ENCODE assay signal across 36 cellular contexts in genomic region chr19:8686549-8686948, GRCh38. TPM values are rescaled to one million over a fixed set of nuclear protein-coding genes. Genes with fewer than 3 reads are reported as not detected.
"Had no signal": no experiment of that assay in that cellular context is flagged by ENCODE, and none has a peak within 500 bp of the region (broad histone marks: within the 10 kb centered on the region; RNA-seq: fewer than 3 reads in every experiment).

No MANE protein-coding gene starts in this region.

- H3K27ac Mint-ChIP-seq: activated B cell treated with CpG ODN at 0.5 μM for 24 hours; activated naive CD4-positive, alpha-beta T cell treated with anti-CD3 and anti-CD28 coated beads, Interleukin-2, amount 10 ng/mL, durations not matched to agents 7 days and 5 days; activated naive CD8-positive, alpha-beta T cell treated with anti-CD3 and anti-CD28 coated beads, Interleukin-2, amount 10 ng/mL, durations not matched to agents 7 days and 5 days; activated T-helper 1 cell treated with anti-CD3 and anti-CD28 coated beads, Interleukin-12 subunit alpha, Interleukin-12 subunit beta, Interleukin-2, Interleukin-4 antibody, amounts not matched to agents 30 ng/mL and 10 ng/mL and 1 ng/mL, durations not matched to agents 14 hours and 24 hours and 36 hours; T-helper 2 cell treated with Interferon-gamma antibody and Interleukin-4, amounts not matched to agents 5 μg/mL and 100 μg/mL, for 36 hours had no signal

- H3K4me1 ChIP-seq: esophagus muscularis mucosa, foreskin keratinocyte, gastrocnemius medialis, heart right ventricle had no signal

- H3K9me3 ChIP-seq: gastrocnemius medialis had no signal

- H3K27me3 ChIP-seq: brain microvascular endothelial cell, foreskin keratinocyte, gastrocnemius medialis had no signal

- H3K36me3 ChIP-seq: brain microvascular endothelial cell, esophagus muscularis mucosa, gastrocnemius medialis, heart right ventricle, WERI-Rb-1 had no signal

- FAIRE-seq: astrocyte, bronchial epithelial cell, colon had no signal

- DNase-seq: activated B cell treated with CpG ODN at 0.5 μM for 24 hours; activated CD4-positive, alpha-beta T cell treated with anti-CD3 and anti-CD28 coated beads for 48 hours; activated CD4-positive, alpha-beta T cell treated with anti-CD3 and anti-CD28 coated beads, Interleukin-2, amount 50 U/mL, for 1 hour; activated CD4-positive, alpha-beta T cell treated with anti-CD3 and anti-CD28 coated beads, Interleukin-2, amount 50 U/mL, for 48 hours; activated CD8-positive, alpha-beta memory T cell treated with anti-CD3 and anti-CD28 coated beads, Interleukin-2, amount 50 U/mL, for 48 hours; activated gamma-delta T cell; activated naive CD4-positive, alpha-beta T cell; activated naive CD4-positive, alpha-beta T cell treated with anti-CD3 and anti-CD28 coated beads, Interleukin-2, amount 10 ng/mL, durations not matched to agents 7 days and 5 days; activated naive CD8-positive, alpha-beta T cell treated with anti-CD3 and anti-CD28 coated beads, Interleukin-2, amount 10 ng/mL, durations not matched to agents 7 days and 5 days; activated T-cell treated with anti-CD3 and anti-CD28 coated beads for 4 hours; activated T-cell treated with anti-CD3 and anti-CD28 coated beads, Interleukin-2, amount 50 U/mL, for 4 hours; anterior cingulate cortex; brain microvascular endothelial cell; caudate nucleus; cortex of kidney; dermis blood vessel endothelial cell; effector CD4-positive, alpha-beta T cell; effector memory CD8-positive, alpha-beta T cell; erythroblast; foreskin keratinocyte; gastrocnemius medialis; glutamatergic neuron; heart right ventricle; T-helper 1 cell; T-helper 17 cell; T1000; WERI-Rb-1 had no signal

- H3K36me3 Mint-ChIP-seq: activated naive CD4-positive, alpha-beta T cell treated with anti-CD3 and anti-CD28 coated beads, Interleukin-2, amount 10 ng/mL, durations not matched to agents 7 days and 5 days; activated naive CD4-positive, alpha-beta T cell treated with anti-CD3 and anti-CD28 coated beads, Interleukin-2, amount 50 U/mL, for 72 hours; activated naive CD8-positive, alpha-beta T cell treated with anti-CD3 and anti-CD28 coated beads, Interleukin-2, amount 10 ng/mL, durations not matched to agents 7 days and 5 days had no signal

- ATAC-seq: activated CD4-positive, CD25-positive, alpha-beta regulatory T cell treated with anti-CD3 and anti-CD28 coated beads, Interleukin-2, amount 50 U/mL, for 24 hours; activated naive CD4-positive, alpha-beta T cell treated with anti-CD3 and anti-CD28 coated beads, Interleukin-2, amount 50 U/mL, for 72 hours; activated T-cell treated with anti-CD3 and anti-CD28 coated beads, Interleukin-2, amount 50 U/mL, for 4 hours; effector memory CD8-positive, alpha-beta T cell; foreskin keratinocyte; gastrocnemius medialis; heart right ventricle; T-helper 17 cell had no signal

- H3K4me3 ChIP-seq: esophagus muscularis mucosa, gastrocnemius medialis, heart right ventricle had no signal

- H3K27ac ChIP-seq: brain microvascular endothelial cell, esophagus muscularis mucosa, foreskin keratinocyte, gastrocnemius medialis, heart right ventricle, WERI-Rb-1 had no signal

- H3K4me3 Mint-ChIP-seq: activated B cell treated with CpG ODN at 0.5 μM for 24 hours; activated naive CD4-positive, alpha-beta T cell treated with anti-CD3 and anti-CD28 coated beads, Interleukin-2, amount 10 ng/mL, durations not matched to agents 7 days and 5 days; activated naive CD8-positive, alpha-beta T cell treated with anti-CD3 and anti-CD28 coated beads, Interleukin-2, amount 10 ng/mL, durations not matched to agents 7 days and 5 days; activated T-cell treated with anti-CD3 and anti-CD28 coated beads, Interleukin-2, amount 50 U/mL, for 4 hours; activated T-helper 1 cell treated with anti-CD3 and anti-CD28 coated beads, Interleukin-12 subunit alpha, Interleukin-12 subunit beta, Interleukin-2, Interleukin-4 antibody, amounts not matched to agents 30 ng/mL and 10 ng/mL and 1 ng/mL, durations not matched to agents 14 hours and 24 hours and 36 hours; effector memory CD8-positive, alpha-beta T cell; T-helper 17 cell; T-helper 2 cell treated with Interferon-gamma antibody and Interleukin-4, amounts not matched to agents 5 μg/mL and 100 μg/mL, for 36 hours had no signal

- H3K9me3 Mint-ChIP-seq: activated B cell treated with CpG ODN at 0.5 μM for 24 hours; activated T-cell treated with anti-CD3 and anti-CD28 coated beads, Interleukin-2, amount 50 U/mL, for 4 hours; effector memory CD8-positive, alpha-beta T cell had no signal

- H3K4me1 Mint-ChIP-seq: activated B cell treated with CpG ODN at 0.5 μM for 24 hours had no signal

RNA-seq across cellular contexts. Expression of gene ACTL9, which starts 12.0 kb away (rescaled TPM):
- total RNA-seq: activated B cell treated with CpG ODN at 0.5 μM for 24 hours; activated naive CD4-positive, alpha-beta T cell treated with anti-CD3 and anti-CD28 coated beads, Interleukin-2, amount 50 U/mL, for 72 hours; activated naive CD8-positive, alpha-beta T cell treated with anti-CD3 and anti-CD28 coated beads, Interleukin-2, amount 10 ng/mL, durations not matched to agents 7 days and 5 days; activated T-cell treated with anti-CD3 and anti-CD28 coated beads, Interleukin-2, amount 50 U/mL, for 4 hours; activated T-helper 1 cell treated with anti-CD3 and anti-CD28 coated beads, Interleukin-12 subunit alpha, Interleukin-12 subunit beta, Interleukin-2, Interleukin-4 antibody, amounts not matched to agents 30 ng/mL and 10 ng/mL and 1 ng/mL, durations not matched to agents 14 hours and 24 hours and 36 hours; astrocyte; bronchial epithelial cell; chondrocyte; dermis blood vessel endothelial cell; esophagus muscularis mucosa; foreskin keratinocyte; gastrocnemius medialis; heart right ventricle; T-helper 17 cell had no signal
- polyA plus RNA-seq: foreskin keratinocyte, heart right ventricle had no signal

RNA-seq across cellular contexts. Expression of gene OR2Z1, which starts 34.9 kb away (rescaled TPM):
- total RNA-seq: activated B cell treated with CpG ODN at 0.5 μM for 24 hours; activated naive CD4-positive, alpha-beta T cell treated with anti-CD3 and anti-CD28 coated beads, Interleukin-2, amount 50 U/mL, for 72 hours; activated naive CD8-positive, alpha-beta T cell treated with anti-CD3 and anti-CD28 coated beads, Interleukin-2, amount 10 ng/mL, durations not matched to agents 7 days and 5 days; activated T-cell treated with anti-CD3 and anti-CD28 coated beads, Interleukin-2, amount 50 U/mL, for 4 hours; activated T-helper 1 cell treated with anti-CD3 and anti-CD28 coated beads, Interleukin-12 subunit alpha, Interleukin-12 subunit beta, Interleukin-2, Interleukin-4 antibody, amounts not matched to agents 30 ng/mL and 10 ng/mL and 1 ng/mL, durations not matched to agents 14 hours and 24 hours and 36 hours; astrocyte; bronchial epithelial cell; chondrocyte; dermis blood vessel endothelial cell; esophagus muscularis mucosa; foreskin keratinocyte; gastrocnemius medialis; heart right ventricle; T-helper 17 cell had no signal
- polyA plus RNA-seq: foreskin keratinocyte, heart right ventricle had no signal

RNA-seq across cellular contexts. Expression of gene NFILZ, which starts 56.1 kb away (rescaled TPM):
- total RNA-seq: activated B cell treated with CpG ODN at 0.5 μM for 24 hours; activated naive CD4-positive, alpha-beta T cell treated with anti-CD3 and anti-CD28 coated beads, Interleukin-2, amount 50 U/mL, for 72 hours; activated naive CD8-positive, alpha-beta T cell treated with anti-CD3 and anti-CD28 coated beads, Interleukin-2, amount 10 ng/mL, durations not matched to agents 7 days and 5 days; activated T-cell treated with anti-CD3 and anti-CD28 coated beads, Interleukin-2, amount 50 U/mL, for 4 hours; activated T-helper 1 cell treated with anti-CD3 and anti-CD28 coated beads, Interleukin-12 subunit alpha, Interleukin-12 subunit beta, Interleukin-2, Interleukin-4 antibody, amounts not matched to agents 30 ng/mL and 10 ng/mL and 1 ng/mL, durations not matched to agents 14 hours and 24 hours and 36 hours; astrocyte; bronchial epithelial cell; chondrocyte; dermis blood vessel endothelial cell; esophagus muscularis mucosa; foreskin keratinocyte; gastrocnemius medialis; heart right ventricle; T-helper 17 cell had no signal
- polyA plus RNA-seq: foreskin keratinocyte, heart right ventricle had no signal
